20 cellular contexts compared by ENCODE assay signal in genomic region chr6:22219916-22220315, GRCh38.
"Had no signal": no experiment of that assay in that cellular context is flagged by ENCODE, and none has a peak within 500 bp of the region (broad histone marks: within the 10 kb centered on the region; RNA-seq: fewer than 3 reads in every experiment).

No MANE protein-coding gene starts in this region.

- H3K27me3 ChIP-seq: gastroesophageal sphincter, neural progenitor cell, pancreas, tibial artery, upper lobe of left lung, uterus had no signal

- H3K9me3 ChIP-seq: gastroesophageal sphincter, left ventricle myocardium inferior, lower lobe of right lung, pancreas, tibial artery, upper lobe of left lung, uterus had no signal

- H3K4me1 ChIP-seq: gastroesophageal sphincter, left ventricle myocardium inferior, lower lobe of right lung, pancreas, tibial artery, upper lobe of left lung, uterus had no signal

- H3K9ac ChIP-seq: neural progenitor cell had no signal

- ATAC-seq: gastroesophageal sphincter; left cardiac atrium; lower lobe of right lung; natural killer cell treated with Interleukin-12 subunit alpha and Interleukin-12 subunit beta and Interleukin-15 and Interleukin-18, amount 100 ng/mL, for 72 hours; pancreas; right cardiac atrium; stimulated activated naive CD8-positive, alpha-beta T cell treated with anti-CD3 and anti-CD28 coated beads, Interleukin-15, Interleukin-2, amounts not matched to agents 100 U/mL and 50 U/mL, for 24 hours had no signal

- H3K4me3 ChIP-seq: gastroesophageal sphincter, left ventricle myocardium inferior, lower lobe of right lung, neural progenitor cell, pancreas, tibial artery, upper lobe of left lung, uterus had no signal

- DNase-seq: dermis blood vessel endothelial cell; glutamatergic neuron; immature natural killer cell; kidney; left cardiac atrium; left ventricle myocardium inferior; lower lobe of right lung; midbrain; nucleus accumbens; pancreas; right cardiac atrium; small intestine; stimulated activated CD4-positive, alpha-beta T cell treated with anti-CD3 and anti-CD28 coated beads, Interleukin-2, amount 100 ng/mL, for 48 hours; stimulated activated naive CD8-positive, alpha-beta T cell treated with anti-CD3 and anti-CD28 coated beads, Interleukin-15, Interleukin-2, amounts not matched to agents 100 U/mL and 50 U/mL, for 24 hours; tibial artery; upper lobe of left lung; uterus had no signal

- H3K27ac ChIP-seq: gastroesophageal sphincter, left ventricle myocardium inferior, lower lobe of right lung, neural progenitor cell, pancreas, tibial artery, upper lobe of left lung, uterus had no signal

- H3K36me3 ChIP-seq: gastroesophageal sphincter, left ventricle myocardium inferior, lower lobe of right lung, neural progenitor cell, pancreas, tibial artery, upper lobe of left lung, uterus had no signal
